Comparison of ENCODE assay signal across 20 cellular contexts in the genomic region with DNA sequence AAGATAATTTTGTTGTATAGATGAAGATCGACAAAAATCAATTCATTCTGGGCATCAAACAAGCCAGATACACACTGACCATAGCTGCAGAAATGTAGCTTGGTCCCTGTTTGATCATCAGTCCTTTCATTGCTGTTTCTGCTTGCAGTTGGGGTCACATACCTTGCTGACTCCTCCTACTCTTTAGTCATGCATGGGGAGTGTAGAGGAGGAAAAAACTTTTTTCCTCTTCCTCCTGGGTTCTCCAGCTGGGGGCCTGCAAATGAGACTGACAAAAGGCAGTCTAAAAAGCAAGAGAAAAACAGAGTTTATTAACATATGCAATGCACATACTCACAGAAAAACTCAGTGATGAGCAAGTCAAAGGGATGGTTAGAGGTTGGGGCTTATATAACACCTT.
A peak's percentile ranks its signal among the peaks of the same experiment; 100 is the strongest.
DNase-seq lines count a peak whose midpoint lies in the region; ATAC-seq, FAIRE-seq and TF ChIP-seq lines count a peak whose summit lies in the region.
"Had no signal": no experiment of that assay in that cellular context is flagged by ENCODE, and none has a peak within 500 bp of the region (broad histone marks: within the 10 kb centered on the region; RNA-seq: fewer than 3 reads in every experiment).

No MANE protein-coding gene starts in this region.

- peaks cover 2% of the 10 kb centered on the region for H3K23me2 ChIP-seq in H1 (ENCODE audit: low read depth, low read length)

- TF ChIP-seq EP300 in H1 (IDR thresholded peaks at IDR 0.05; ENCODE audit: borderline replicate concordance in 1 of 2, low read depth in 2 of 2, low read length in 2 of 2) = no peak

- no peaks in the 10 kb centered on the region for H3K79me1 ChIP-seq in H1 (ENCODE audit: low read depth, low read length)

- CTCF ChIA-PET in H1 (lab: Charles Lee; ENCODE audit: partially characterized antibody) = no interaction called here

- H2BK15ac ChIP-seq in H1 (ENCODE audit: low read length) = no peak overlapping the region

- H3K9me3 Mint-ChIP-seq in nephron = peaks cover 7% of the 10 kb centered on the region

- peak; percentile 70 for DNase-seq in Karpas-422
- DNase-seq in H1 (ENCODE audit: low read depth in 1 of 2, low spot score in 2 of 2) = no peak
- no peak for DNase-seq in medulla oblongata (ENCODE audit: extremely low spot score)
- no peak for DNase-seq in NOMO-1 treated with DMSO at 0.1 percent for 48 hours (lab: John Stamatoyannopoulos, UW; ENCODE audit: unreplicated experiment)
- DNase-seq in right lobe of liver = no peak
- DNase-seq: CD8-positive, alpha-beta memory T cell; DMS79; H9; NCI-H1105; NCI-H2081 treated with DMSO at 0.1 percent for 48 hours; NCI-H748 treated with DMSO at 0.1 percent for 48 hours; NK-92 treated with Interleukin-12 subunit alpha and Interleukin-12 subunit beta, amount 100 ng/mL, for 24 hours; PC-9; SJCRH30 had no signal

- no peak overlapping the region for H4K91ac ChIP-seq in H1 (replicated peaks; ENCODE audit: insufficient read length, low read length)

- no peak overlapping the region for H3K14ac ChIP-seq in H1 (ENCODE audit: insufficient read length)

- H3K27ac ChIP-seq in BLaER1 treated with 17β-estradiol and CSF1 and Interleukin-3, amounts not matched to agents 10 nM and 100 nM = no peak overlapping the region
- peak overlapping the region; percentile 83 for H3K27ac ChIP-seq in Karpas-422 (ENCODE audit: low read length)
- H3K27ac ChIP-seq in H1 (ENCODE audit: low read depth, low read length) = no peak overlapping the region; the same call in 1 of the 2 replicates
- no peak overlapping the region for H3K27ac ChIP-seq in right lobe of liver
- H3K27ac ChIP-seq: HL-60, PC-9, SJCRH30 had no signal

- ATAC-seq in HG02852 (IDR thresholded peaks at IDR 0.05; ENCODE audit: unreplicated experiment) (no peak), right lobe of liver (no peak)

- no peak overlapping the region for H3K4me3 ChIP-seq in BLaER1 treated with 17β-estradiol and CSF1 and Interleukin-3, amounts not matched to agents 10 nM and 100 nM
- H3K4me3 ChIP-seq in Karpas-422 (ENCODE audit: low read length) (no peak overlapping the region), H1 (ENCODE audit: extremely low read depth in 1 of 4, insufficient read depth in 2 of 4, low read depth in 3 of 4, low read length in 4 of 4) (no peak overlapping the region), right lobe of liver (no peak overlapping the region)
- H3K4me3 ChIP-seq: PC-9, SJCRH30 had no signal

- H3K4me2 ChIP-seq in BLaER1 treated with 17β-estradiol and CSF1 and Interleukin-3, amounts not matched to agents 10 nM and 100 nM = peak overlapping the region in 8 of 11 experiments; percentile 44 to 81 (median 66); a peak in 16 of 22 replicates
- peak overlapping the region; percentile 46 for H3K4me2 ChIP-seq in Karpas-422 (ENCODE audit: low read depth, low read length, poor library complexity, severe bottlenecking)
- H3K4me2 ChIP-seq in H1 (ENCODE audit: insufficient read depth in 1 of 2, low read depth in 2 of 2, low read length in 2 of 2) = peak overlapping the region in 1 of 2 experiments; percentile 52; a peak in 1 of 4 replicates
- H3K4me2 ChIP-seq: PC-9 had no signal

- H3K4me1 Mint-ChIP-seq in nephron = peaks cover 20% of the 10 kb centered on the region
- H3K4me1 Mint-ChIP-seq: CD8-positive, alpha-beta memory T cell had no signal

- H3K18ac ChIP-seq in H1 (ENCODE audit: extremely low read depth, low read length) = no peak overlapping the region

- H2BK120ac ChIP-seq in H1 (replicated peaks; ENCODE audit: low read depth, low read length) = no peak overlapping the region

- no peak overlapping the region for H3K23ac ChIP-seq in H1 (ENCODE audit: insufficient read length)

- no peak overlapping the region for H2BK20ac ChIP-seq in H1 (ENCODE audit: low read length)

- H3K27me3 Mint-ChIP-seq in nephron (ENCODE audit: low read depth) = no peaks in the 10 kb centered on the region

- 73% methylated on average over 1 of the region's 1 CpG; no CpG with 5 or more reads in 1 of the 2 experiments for WGBS in H1 (ENCODE audit: extremely low coverage in 1 of 2, insufficient coverage in 1 of 2, insufficient read length in 1 of 2, insufficient replicate concordance in 2 of 2, low coverage in 1 of 2, low lambda C conversion rate in 2 of 2, missing lambda C conversion rate in 1 of 2), 2 experiments
- 35% methylated on average over 1 of the region's 1 CpG for WGBS in right lobe of liver (ENCODE audit: insufficient coverage, low coverage, low lambda C conversion rate, missing lambda C conversion rate)

- H4K8ac ChIP-seq in H1 (ENCODE audit: extremely low read depth, insufficient read depth, low read length) = no peak overlapping the region

- no peaks in the 10 kb centered on the region for H4K20me1 ChIP-seq in BLaER1 treated with 17β-estradiol and CSF1 and Interleukin-3, amounts not matched to agents 10 nM and 100 nM
- no peaks in the 10 kb centered on the region for H4K20me1 ChIP-seq in Karpas-422 (ENCODE audit: insufficient read depth, low read depth, low read length)
- no peaks in the 10 kb centered on the region for H4K20me1 ChIP-seq in H1 (replicated peaks in 1 of 2; ENCODE audit: control insufficient read depth in 1 of 2, insufficient read depth in 2 of 2, low read length in 2 of 2)

- no peaks in the 10 kb centered on the region for H3K27me3 ChIP-seq in BLaER1 treated with 17β-estradiol and CSF1 and Interleukin-3, amounts not matched to agents 10 nM and 100 nM
- H3K27me3 ChIP-seq in Karpas-422 (ENCODE audit: low read length) (no peaks in the 10 kb centered on the region), H1 (replicated peaks in 1 of 4; ENCODE audit: control insufficient read depth in 3 of 4, extremely low read depth in 1 of 4, insufficient read depth in 3 of 4, low read length in 3 of 4) (no peaks in the 10 kb centered on the region), right lobe of liver (no peaks in the 10 kb centered on the region)
- H3K27me3 ChIP-seq: SJCRH30 had no signal

- intact Hi-C loops in right lobe of liver (cut with DNase I) = no loop called here

- no peak for TF ChIP-seq POLR2A in H1 (IDR thresholded peaks at IDR 0.05; ENCODE audit: control extremely low read depth in 1 of 2, low read depth in 2 of 2, low read length in 2 of 2)
- TF ChIP-seq POLR2A in right lobe of liver (IDR thresholded peaks at IDR 0.05) = no peak

- H3K79me2 ChIP-seq in Karpas-422 (ENCODE audit: low read length) (no peaks in the 10 kb centered on the region), H1 (ENCODE audit: control insufficient read depth in 1 of 2, insufficient read depth in 2 of 2, low read length in 2 of 2) (no peaks in the 10 kb centered on the region)

- no peak overlapping the region for H3K4ac ChIP-seq in H1 (replicated peaks; ENCODE audit: insufficient read length, low read depth, low read length)

- H3K4me3 Mint-ChIP-seq in nephron = no peak overlapping the region
- H3K4me3 Mint-ChIP-seq: CD8-positive, alpha-beta memory T cell; H9 had no signal

- H3K4me1 ChIP-seq in BLaER1 treated with 17β-estradiol and CSF1 and Interleukin-3, amounts not matched to agents 10 nM and 100 nM = peaks cover 0 to 51% (median 34%) of the 10 kb centered on the region in 10 experiments; a peak in 16 of 20 replicates
- H3K4me1 ChIP-seq in Karpas-422 (ENCODE audit: low read length) (peaks cover 85% of the 10 kb centered on the region), H1 (replicated peaks in 1 of 4; ENCODE audit: control insufficient read depth in 3 of 4, insufficient read depth in 4 of 4, low read length in 3 of 4) (peaks cover 0 to 3% (median 0%) of the 10 kb centered on the region in 4 experiments; a peak in 3 of 7 replicates), right lobe of liver (peaks cover 0 to 54% (median 17%) of the 10 kb centered on the region in 4 donors)
- H3K4me1 ChIP-seq: SJCRH30 had no signal

- no peak overlapping the region for H3K56ac ChIP-seq in H1 (replicated peaks; ENCODE audit: insufficient read length, low read depth, low read length)

- H2AK5ac ChIP-seq in H1 (ENCODE audit: low read depth, low read length) = no peak overlapping the region

- TF ChIP-seq RAD21 in H1 (IDR thresholded peaks at IDR 0.05 in 1 of 2, conservative IDR thresholded peaks at IDR 0.05 in 1 of 2; ENCODE audit: low read depth in 2 of 2, low read length in 2 of 2) = no peak

- POLR2A ChIA-PET in H1 (lab: Charles Lee; ENCODE audit: partially characterized antibody) = interaction anchor here (0.7 kb wide), 1 partner anchor 283 kb away, joined by 3 read pairs; no protein-coding TSS in a partner anchor

- peak; percentile 39 for FAIRE-seq in H1 (lab: Jason Lieb, UNC)
- FAIRE-seq: D721Med, HTR-8/SVneo had no signal

- no peak overlapping the region for H2BK12ac ChIP-seq in H1 (ENCODE audit: low read depth, low read length)

- H3K9ac ChIP-seq in BLaER1 treated with 17β-estradiol and CSF1 and Interleukin-3, amounts not matched to agents 10 nM and 100 nM = peak overlapping the region in 1 of 11 experiments; percentile 33; a peak in 1 of 22 replicates
- peak overlapping the region; percentile 21 for H3K9ac ChIP-seq in Karpas-422 (ENCODE audit: low read length)
- no peak overlapping the region for H3K9ac ChIP-seq in H1 (replicated peaks in 1 of 4; ENCODE audit: extremely low read depth in 1 of 4, low read depth in 3 of 4, low read length in 3 of 4)

- peaks cover 3% of the 10 kb centered on the region for H3K36me3 Mint-ChIP-seq in nephron (ENCODE audit: low read depth)
- H3K36me3 Mint-ChIP-seq: CD8-positive, alpha-beta memory T cell had no signal

- no peak overlapping the region for H4K5ac ChIP-seq in H1 (ENCODE audit: insufficient read length, low read depth, low read length)

- peak overlapping the region in 2 of 3 experiments; percentile 22 to 95 for H3K27ac Mint-ChIP-seq in nephron
- H3K27ac Mint-ChIP-seq: CD8-positive, alpha-beta memory T cell had no signal

- H3K36me3 ChIP-seq in BLaER1 treated with 17β-estradiol and CSF1 and Interleukin-3, amounts not matched to agents 10 nM and 100 nM = no peaks in the 10 kb centered on the region
- H3K36me3 ChIP-seq in Karpas-422 (ENCODE audit: insufficient read depth, low read length) (no peaks in the 10 kb centered on the region), H1 (ENCODE audit: control insufficient read depth in 2 of 4, insufficient read depth in 4 of 4, low read length in 3 of 4) (no peaks in the 10 kb centered on the region), right lobe of liver (no peaks in the 10 kb centered on the region)
- H3K36me3 ChIP-seq: SJCRH30 had no signal

- H2BK5ac ChIP-seq in H1 (ENCODE audit: low read depth, low read length) = no peak overlapping the region

- H2AFZ ChIP-seq in Karpas-422 (ENCODE audit: low read length) = no peak overlapping the region
- no peak overlapping the region for H2AFZ ChIP-seq in H1 (ENCODE audit: low read length)
- H2AFZ ChIP-seq: PC-9 had no signal

- TF ChIP-seq CTCF in H1 (IDR thresholded peaks at IDR 0.05; ENCODE audit: control extremely low read depth in 1 of 3, insufficient read depth in 1 of 3, low read depth in 1 of 3, low read length in 3 of 3) (no peak), nephron (IDR thresholded peaks at IDR 0.05; ENCODE audit: unreplicated experiment in 3 of 3) (no peak), right lobe of liver (IDR thresholded peaks at IDR 0.05) (no peak)

- H3K9me3 ChIP-seq in BLaER1 treated with 17β-estradiol and CSF1 and Interleukin-3, amounts not matched to agents 10 nM and 100 nM (replicated peaks in 1 of 11) = peaks cover 0 to 18% (median 11%) of the 10 kb centered on the region in 11 experiments; a peak in 15 of 22 replicates
- H3K9me3 ChIP-seq in Karpas-422 (ENCODE audit: low read length) (no peaks in the 10 kb centered on the region), H1 (ENCODE audit: insufficient read depth in 2 of 2, low read depth in 1 of 2, low read length in 1 of 2) (peaks cover 8 to 9% of the 10 kb centered on the region in 2 experiments; a peak in 2 of 4 replicates), right lobe of liver (no peaks in the 10 kb centered on the region)
- H3K9me3 ChIP-seq: SJCRH30 had no signal

- H3K9me2 ChIP-seq in Karpas-422 (replicated peaks; ENCODE audit: insufficient read depth, low read length) = no peaks in the 10 kb centered on the region
